ENCODE assay signal across 12 cellular contexts in genomic region chr11:645536-645935, GRCh38. TPM values are rescaled to one million over a fixed set of nuclear protein-coding genes. Genes with fewer than 3 reads are reported as not detected.
"Had no signal": no experiment of that assay in that cellular context is flagged by ENCODE, and none has a peak within 500 bp of the region (broad histone marks: within the 10 kb centered on the region; RNA-seq: fewer than 3 reads in every experiment).

No MANE protein-coding gene starts in this region.

- H3K27me3 ChIP-seq: ascending aorta had no signal

- H3K27ac ChIP-seq: ascending aorta, esophagus muscularis mucosa, left lung, upper lobe of left lung had no signal

- H3K9me3 ChIP-seq: ascending aorta, esophagus muscularis mucosa, left lung, mucosa of descending colon, upper lobe of left lung had no signal

- H3K27me3 Mint-ChIP-seq: activated naive CD8-positive, alpha-beta T cell treated with anti-CD3 and anti-CD28 coated beads, Interleukin-2, amount 50 U/mL, for 24 hours; natural killer cell treated with Interleukin-12 subunit alpha and Interleukin-12 subunit beta and Interleukin-15 and Interleukin-18, amount 100 ng/mL, for 72 hours had no signal

- H3K9me3 Mint-ChIP-seq: activated naive CD8-positive, alpha-beta T cell treated with anti-CD3 and anti-CD28 coated beads, Interleukin-2, amount 50 U/mL, for 24 hours; activated T-cell treated with anti-CD3 and anti-CD28 coated beads, Interleukin-2, amount 50 U/mL, for 72 hours; natural killer cell treated with Interleukin-12 subunit alpha and Interleukin-12 subunit beta and Interleukin-15 and Interleukin-18, amount 100 ng/mL, for 72 hours had no signal

- H3K4me1 ChIP-seq: ascending aorta had no signal

- H3K4me3 Mint-ChIP-seq: activated naive CD8-positive, alpha-beta T cell treated with anti-CD3 and anti-CD28 coated beads, Interleukin-2, amount 50 U/mL, for 24 hours; activated T-cell treated with anti-CD3 and anti-CD28 coated beads, Interleukin-2, amount 50 U/mL, for 72 hours; natural killer cell treated with Interleukin-12 subunit alpha and Interleukin-12 subunit beta and Interleukin-15 and Interleukin-18, amount 100 ng/mL, for 72 hours had no signal

- DNase-seq: activated gamma-delta T cell treated with Interleukin-2 at 50 U/mL for 16 hours; activated naive CD8-positive, alpha-beta T cell treated with anti-CD3 and anti-CD28 coated beads, Interleukin-2, amount 50 U/mL, for 24 hours; activated T-cell treated with anti-CD3 and anti-CD28 coated beads, Interleukin-2, amount 50 U/mL, for 72 hours; mucosa of descending colon; stimulated activated CD4-positive, alpha-beta T cell treated with anti-CD3 and anti-CD28 coated beads, Interleukin-2, amount 100 ng/mL, for 48 hours; stimulated activated naive CD8-positive, alpha-beta T cell treated with anti-CD3 and anti-CD28 coated beads, Interleukin-15, Interleukin-2, amounts not matched to agents 100 U/mL and 50 U/mL, for 24 hours; upper lobe of left lung had no signal

- H3K27ac Mint-ChIP-seq: activated naive CD8-positive, alpha-beta T cell treated with anti-CD3 and anti-CD28 coated beads, Interleukin-2, amount 50 U/mL, for 24 hours; activated T-cell treated with anti-CD3 and anti-CD28 coated beads, Interleukin-2, amount 50 U/mL, for 72 hours; natural killer cell treated with Interleukin-12 subunit alpha and Interleukin-12 subunit beta and Interleukin-15 and Interleukin-18, amount 100 ng/mL, for 72 hours had no signal

- H3K4me3 ChIP-seq: ascending aorta, esophagus muscularis mucosa, left lung, mucosa of descending colon, upper lobe of left lung had no signal

- H3K36me3 Mint-ChIP-seq: natural killer cell treated with Interleukin-12 subunit alpha and Interleukin-12 subunit beta and Interleukin-15 and Interleukin-18, amount 100 ng/mL, for 72 hours had no signal

RNA-seq across cellular contexts. Expression of gene DRD4, which starts 8.5 kb away (rescaled TPM):
- polyA plus RNA-seq: keratinocyte had no signal

RNA-seq across cellular contexts. Expression of gene SCT, which starts 18.6 kb away (rescaled TPM):
- polyA plus RNA-seq: keratinocyte had no signal

RNA-seq across cellular contexts. Expression of gene CDHR5, which starts 20.8 kb away (rescaled TPM):
- polyA plus RNA-seq: keratinocyte had no signal
